Comparison of ENCODE assay signal across 23 cellular contexts in genomic region chr18:21277578-21277977, GRCh38. TPM values are rescaled to one million over a fixed set of nuclear protein-coding genes. Genes with fewer than 3 reads are reported as not detected.
"Had no signal": no experiment of that assay in that cellular context is flagged by ENCODE, and none has a peak within 500 bp of the region (broad histone marks: within the 10 kb centered on the region; RNA-seq: fewer than 3 reads in every experiment).

No MANE protein-coding gene starts in this region.

- H3K4me1 Mint-ChIP-seq: activated CD4-positive, alpha-beta T cell treated with anti-CD3 and anti-CD28 coated beads, Interleukin-2, amount 10 ng/mL, durations not matched to agents 7 days and 5 days; activated naive CD8-positive, alpha-beta T cell treated with anti-CD3 and anti-CD28 coated beads for 36 hours; IgD-negative memory B cell; T-helper 17 cell had no signal

- H3K36me3 Mint-ChIP-seq: activated CD4-positive, alpha-beta memory T cell treated with anti-CD3 and anti-CD28 coated beads for 36 hours; activated naive CD8-positive, alpha-beta T cell treated with anti-CD3 and anti-CD28 coated beads for 36 hours had no signal

- DNase-seq: activated CD4-positive, alpha-beta memory T cell treated with anti-CD3 and anti-CD28 coated beads for 36 hours; activated CD4-positive, alpha-beta T cell treated with anti-CD3 and anti-CD28 coated beads, Interleukin-2, amount 10 ng/mL, durations not matched to agents 7 days and 5 days; activated CD4-positive, CD25-positive, alpha-beta regulatory T cell; activated CD8-positive, alpha-beta memory T cell treated with anti-CD3 and anti-CD28 coated beads for 24 hours; activated gamma-delta T cell; activated naive CD4-positive, alpha-beta T cell treated with anti-CD3 and anti-CD28 coated beads for 36 hours; activated naive CD8-positive, alpha-beta T cell treated with anti-CD3 and anti-CD28 coated beads for 36 hours; activated T-cell treated with anti-CD3 and anti-CD28 coated beads, Interleukin-2, amount 50 U/mL, for 4 hours; KG1; MG63; MV-4-11; NCI-H1092 treated with DMSO at 0.1 percent for 48 hours; NCI-H1417 treated with DMSO at 0.1 percent for 48 hours; NCI-H1694; NCI-H2029; NCI-H510A treated with DMSO at 0.1 percent for 48 hours; NCI-H69; PC-3; SIG-M5; T-helper 17 cell; T-helper 9 cell had no signal

- H3K9me3 ChIP-seq: MG63 had no signal

- H3K27me3 Mint-ChIP-seq: T-helper 17 cell had no signal

- H3K4me3 ChIP-seq: MG63 had no signal

- ATAC-seq: activated T-cell treated with anti-CD3 and anti-CD28 coated beads, Interleukin-2, amount 50 U/mL, for 4 hours; PC-3; T-helper 17 cell had no signal

- H3K36me3 ChIP-seq: MG63 had no signal

- H3K4me3 Mint-ChIP-seq: activated CD4-positive, alpha-beta memory T cell treated with anti-CD3 and anti-CD28 coated beads for 36 hours; activated CD4-positive, alpha-beta T cell treated with anti-CD3 and anti-CD28 coated beads, Interleukin-2, amount 10 ng/mL, durations not matched to agents 7 days and 5 days; activated naive CD4-positive, alpha-beta T cell treated with anti-CD3 and anti-CD28 coated beads for 36 hours; activated naive CD8-positive, alpha-beta T cell treated with anti-CD3 and anti-CD28 coated beads for 36 hours; activated T-cell treated with anti-CD3 and anti-CD28 coated beads, Interleukin-2, amount 50 U/mL, for 4 hours; IgD-negative memory B cell; T-helper 17 cell had no signal

- H3K27ac Mint-ChIP-seq: activated CD4-positive, alpha-beta memory T cell treated with anti-CD3 and anti-CD28 coated beads for 36 hours; activated CD4-positive, alpha-beta T cell treated with anti-CD3 and anti-CD28 coated beads, Interleukin-2, amount 10 ng/mL, durations not matched to agents 7 days and 5 days; activated naive CD4-positive, alpha-beta T cell treated with anti-CD3 and anti-CD28 coated beads for 36 hours; activated naive CD8-positive, alpha-beta T cell treated with anti-CD3 and anti-CD28 coated beads for 36 hours; IgD-negative memory B cell; T-helper 17 cell had no signal

- H3K9me3 Mint-ChIP-seq: activated CD4-positive, alpha-beta memory T cell treated with anti-CD3 and anti-CD28 coated beads for 36 hours; activated CD4-positive, alpha-beta T cell treated with anti-CD3 and anti-CD28 coated beads, Interleukin-2, amount 10 ng/mL, durations not matched to agents 7 days and 5 days; activated naive CD4-positive, alpha-beta T cell treated with anti-CD3 and anti-CD28 coated beads for 36 hours; activated naive CD8-positive, alpha-beta T cell treated with anti-CD3 and anti-CD28 coated beads for 36 hours; activated T-cell treated with anti-CD3 and anti-CD28 coated beads, Interleukin-2, amount 50 U/mL, for 4 hours had no signal

- H3K27me3 ChIP-seq: MG63 had no signal

- H3K27ac ChIP-seq: VCaP had no signal

RNA-seq across cellular contexts. Expression of gene GREB1L, which starts 35.5 kb away (rescaled TPM):
- total RNA-seq: activated CD4-positive, alpha-beta memory T cell treated with anti-CD3 and anti-CD28 coated beads for 36 hours; activated CD4-positive, alpha-beta T cell treated with anti-CD3 and anti-CD28 coated beads, Interleukin-2, amount 10 ng/mL, durations not matched to agents 7 days and 5 days; activated naive CD4-positive, alpha-beta T cell treated with anti-CD3 and anti-CD28 coated beads for 36 hours; activated naive CD8-positive, alpha-beta T cell treated with anti-CD3 and anti-CD28 coated beads for 36 hours; T-helper 17 cell had no signal
